ENCODE assay signal across 8 cellular contexts in genomic region chr4:30380404-30380998, GRCh38.
DNase-seq lines count a peak whose midpoint lies in the region; ATAC-seq, FAIRE-seq and TF ChIP-seq lines count a peak whose summit lies in the region.

No MANE protein-coding gene starts in this region.

- H3K4me1 ChIP-seq in BE2C (no peaks in the 10 kb centered on the region), sigmoid colon (no peaks in the 10 kb centered on the region)

- H3K36me3 Mint-ChIP-seq in mesothelial cell of epicardium = peaks cover 2% of the 10 kb centered on the region

- intact Hi-C loops in sigmoid colon (cut with DNase I) = no loop called here

- H3K4me1 Mint-ChIP-seq in mesothelial cell of epicardium = no peaks in the 10 kb centered on the region

- ATAC-seq in GM18505 (IDR thresholded peaks at IDR 0.05; ENCODE audit: unreplicated experiment) = peak; percentile 95
- peak; percentile 89 for ATAC-seq in HG03103 (IDR thresholded peaks at IDR 0.05; ENCODE audit: low read depth, unreplicated experiment)
- ATAC-seq in GM19324 (IDR thresholded peaks at IDR 0.05; ENCODE audit: low FRiP score, unreplicated experiment) = no peak

- no peak overlapping the region for H3K4me3 Mint-ChIP-seq in mesothelial cell of epicardium

- H3K27ac ChIP-seq in sigmoid colon = no peak overlapping the region

- peaks cover 31% of the 10 kb centered on the region for H3K9me3 Mint-ChIP-seq in mesothelial cell of epicardium

- TF ChIP-seq CTCF in BE2C (IDR thresholded peaks at IDR 0.05; ENCODE audit: low read depth, low read length) (peak; percentile 97), bronchial epithelial cell (IDR thresholded peaks at IDR 0.05; ENCODE audit: insufficient read depth, low read length, severe bottlenecking) (peak; percentile 91), mesothelial cell of epicardium (IDR thresholded peaks at IDR 0.05; ENCODE audit: unreplicated experiment) (peak; percentile 76), sigmoid colon (IDR thresholded peaks at IDR 0.05) (peak in 1 of 4 experiments; percentile 40)

- H3K36me3 ChIP-seq in BE2C (no peaks in the 10 kb centered on the region), bronchial epithelial cell (ENCODE audit: control insufficient read depth, insufficient read depth, low read length) (no peaks in the 10 kb centered on the region), sigmoid colon (no peaks in the 10 kb centered on the region)

- no peak overlapping the region for H3K4me3 ChIP-seq in BE2C (ENCODE audit: low read depth, low read length)
- H3K4me3 ChIP-seq in bronchial epithelial cell (ENCODE audit: low read depth, low read length) = no peak overlapping the region
- no peak overlapping the region for H3K4me3 ChIP-seq in sigmoid colon

- no peaks in the 10 kb centered on the region for H3K9me3 ChIP-seq in BE2C
- no peaks in the 10 kb centered on the region for H3K9me3 ChIP-seq in sigmoid colon

- DNase-seq in BE2C (peak; percentile 58), NCI-H69 (lab: John Stamatoyannopoulos, UW) (peak; percentile 52), bronchial epithelial cell (ENCODE audit: low read depth) (peak; percentile 77), mesothelial cell of epicardium (ENCODE audit: low spot score in 2 of 2, unreplicated experiment in 2 of 2) (no peak), sigmoid colon (no peak)

- no peak for FAIRE-seq in bronchial epithelial cell (lab: Jason Lieb, UNC)

- H3K27me3 Mint-ChIP-seq in mesothelial cell of epicardium (ENCODE audit: low read depth) = no peaks in the 10 kb centered on the region

- 37 to 58% methylated on average over 6 of the region's 6 CpGs for WGBS in sigmoid colon, 2 donors

- TF ChIP-seq POLR2A in GM18505 (IDR thresholded peaks at IDR 0.05; ENCODE audit: borderline replicate concordance, extremely low read depth, insufficient read depth, insufficient read length) (no peak), sigmoid colon (IDR thresholded peaks at IDR 0.05) (no peak)

- H3K27me3 ChIP-seq in BE2C = no peaks in the 10 kb centered on the region
- H3K27me3 ChIP-seq in bronchial epithelial cell (ENCODE audit: control insufficient read depth, insufficient read depth, low read length) = no peaks in the 10 kb centered on the region
- H3K27me3 ChIP-seq in sigmoid colon = no peaks in the 10 kb centered on the region

- TF ChIP-seq EP300 in sigmoid colon (IDR thresholded peaks at IDR 0.05) = no peak

- no peak overlapping the region for H3K27ac Mint-ChIP-seq in mesothelial cell of epicardium

Comparison
In these comparisons a context has a peak if more than half of its experiments do, and no peak if none do; other contexts are left out.
1. DNase-seq: peak in BE2C (single experiment), NCI-H69 (single experiment) and bronchial epithelial cell (single experiment); none in mesothelial cell of epicardium (0 of 2) and sigmoid colon (single experiment).